1 cellular context compared by ENCODE assay signal in genomic region chr3:183912895-183913579, GRCh38.
A peak's percentile ranks its signal among the peaks of the same experiment; 100 is the strongest.
TF ChIP-seq lines count a peak whose summit lies in the region.

No MANE protein-coding gene starts in this region.

TF ChIP-seq in HepG2, 621 proteins besides CTCF, POLR2A, EP300 and RAD21 (continued from another document and continues in another):
- no peak for TF ChIP-seq ATRX (CRISPR knock-in tag; IDR thresholded peaks at IDR 0.05; ENCODE audit: borderline replicate concordance)
- TF ChIP-seq PAX8 (CRISPR knock-in tag; IDR thresholded peaks at IDR 0.05; ENCODE audit: borderline replicate concordance), result no peak
- TF ChIP-seq NFYC (CRISPR knock-in tag; IDR thresholded peaks at IDR 0.05), result no peak
- peak; percentile 78; the same call in 1 of the 2 replicates for TF ChIP-seq GFI1 (CRISPR knock-in tag; IDR thresholded peaks at IDR 0.05; ENCODE audit: borderline replicate concordance)
- TF ChIP-seq ZNF574 (CRISPR knock-in tag; IDR thresholded peaks at IDR 0.05), result 0 out of 2 replicates have a peak, but pooled peaks have one; percentile 14
- TF ChIP-seq FOXP1 (IDR thresholded peaks at IDR 0.05), result no peak
- 0 out of 2 replicates have a peak, but pooled peaks have one; percentile 23 for TF ChIP-seq FOXP1 (CRISPR knock-in tag; IDR thresholded peaks at IDR 0.05)
- peak; percentile 67; the same call in 1 of the 2 replicates for TF ChIP-seq TCF7 (IDR thresholded peaks at IDR 0.05; ENCODE audit: low read depth)
- TF ChIP-seq CREBL2 (CRISPR knock-in tag; IDR thresholded peaks at IDR 0.05; ENCODE audit: borderline replicate concordance), result no peak
- TF ChIP-seq ZFP36L2 (CRISPR knock-in tag; IDR thresholded peaks at IDR 0.05), result no peak
- no peak for TF ChIP-seq ZNF350 (CRISPR knock-in tag; IDR thresholded peaks at IDR 0.05; ENCODE audit: borderline replicate concordance, low read depth)
- TF ChIP-seq ZNF670 (CRISPR knock-in tag; IDR thresholded peaks at IDR 0.05; ENCODE audit: borderline replicate concordance), result no peak
- TF ChIP-seq ZSCAN29 (CRISPR knock-in tag; conservative IDR thresholded peaks at IDR 0.05), result no peak
- no peak for TF ChIP-seq ZNF737 (CRISPR knock-in tag; IDR thresholded peaks at IDR 0.05; ENCODE audit: borderline replicate concordance)
- TF ChIP-seq ZFP91 (CRISPR knock-in tag; IDR thresholded peaks at IDR 0.05; ENCODE audit: borderline replicate concordance), result no peak; the same call in 1 of the 2 replicates
- no peak for TF ChIP-seq MED8 (CRISPR knock-in tag; IDR thresholded peaks at IDR 0.05; ENCODE audit: insufficient replicate concordance)
- no peak for TF ChIP-seq ZNF580 (CRISPR knock-in tag; IDR thresholded peaks at IDR 0.05; ENCODE audit: borderline replicate concordance, low read depth)
- TF ChIP-seq SOX6 (IDR thresholded peaks at IDR 0.05), result no peak
- peak; percentile 84 for TF ChIP-seq SOX6 (CRISPR knock-in tag; IDR thresholded peaks at IDR 0.05)
- 0 out of 2 replicates have a peak, but pooled peaks have one; percentile 60 for TF ChIP-seq ZNF772 (CRISPR knock-in tag; IDR thresholded peaks at IDR 0.05)
- no peak for TF ChIP-seq ELK4 (CRISPR knock-in tag; IDR thresholded peaks at IDR 0.05; ENCODE audit: borderline replicate concordance)
- no peak for TF ChIP-seq ZBTB25 (CRISPR knock-in tag; IDR thresholded peaks at IDR 0.05)
- TF ChIP-seq SMAD3 (CRISPR knock-in tag; IDR thresholded peaks at IDR 0.05), result no peak
- TF ChIP-seq LRRFIP1 (CRISPR knock-in tag; conservative IDR thresholded peaks at IDR 0.05), result no peak
- TF ChIP-seq GMEB1 (CRISPR knock-in tag; IDR thresholded peaks at IDR 0.05; ENCODE audit: borderline replicate concordance), result no peak
- peak; percentile 32; the same call in 1 of the 2 replicates for TF ChIP-seq ZNF225 (CRISPR knock-in tag; IDR thresholded peaks at IDR 0.05)
- TF ChIP-seq ZFYVE20 (CRISPR knock-in tag; IDR thresholded peaks at IDR 0.05; ENCODE audit: borderline replicate concordance, low read depth), result no peak
- peak; percentile 41; the same call in 1 of the 2 replicates for TF ChIP-seq MED13 (CRISPR knock-in tag; IDR thresholded peaks at IDR 0.05)
- TF ChIP-seq PRDM4 (CRISPR knock-in tag; IDR thresholded peaks at IDR 0.05; ENCODE audit: borderline replicate concordance), result no peak
- TF ChIP-seq ZMAT5 (CRISPR knock-in tag; IDR thresholded peaks at IDR 0.05; ENCODE audit: borderline replicate concordance, low read depth), result no peak
- no peak for TF ChIP-seq SP1 (IDR thresholded peaks at IDR 0.05)
- TF ChIP-seq SP1 (CRISPR knock-in tag; IDR thresholded peaks at IDR 0.05), result no peak
- no peak for TF ChIP-seq TCF7L2 (IDR thresholded peaks at IDR 0.05; ENCODE audit: low read depth, low read length)
- no peak for TF ChIP-seq SP140L (CRISPR knock-in tag; IDR thresholded peaks at IDR 0.05; ENCODE audit: borderline replicate concordance)
- no peak for TF ChIP-seq MIER3 (CRISPR knock-in tag; IDR thresholded peaks at IDR 0.05; ENCODE audit: borderline replicate concordance)
- no peak for TF ChIP-seq STAT6 (CRISPR knock-in tag; IDR thresholded peaks at IDR 0.05; ENCODE audit: borderline replicate concordance)
- TF ChIP-seq ZNF891 (CRISPR knock-in tag; IDR thresholded peaks at IDR 0.05), result peak; percentile 22; the same call in 1 of the 2 replicates
- no peak for TF ChIP-seq ZNF232 (CRISPR knock-in tag; IDR thresholded peaks at IDR 0.05; ENCODE audit: borderline replicate concordance)
- no peak for TF ChIP-seq PBX3 (CRISPR knock-in tag; IDR thresholded peaks at IDR 0.05; ENCODE audit: borderline replicate concordance)
- no peak for TF ChIP-seq TMF1 (CRISPR knock-in tag; IDR thresholded peaks at IDR 0.05; ENCODE audit: low read depth)
